ENCODE assay signal across 34 cellular contexts in the genomic region with DNA sequence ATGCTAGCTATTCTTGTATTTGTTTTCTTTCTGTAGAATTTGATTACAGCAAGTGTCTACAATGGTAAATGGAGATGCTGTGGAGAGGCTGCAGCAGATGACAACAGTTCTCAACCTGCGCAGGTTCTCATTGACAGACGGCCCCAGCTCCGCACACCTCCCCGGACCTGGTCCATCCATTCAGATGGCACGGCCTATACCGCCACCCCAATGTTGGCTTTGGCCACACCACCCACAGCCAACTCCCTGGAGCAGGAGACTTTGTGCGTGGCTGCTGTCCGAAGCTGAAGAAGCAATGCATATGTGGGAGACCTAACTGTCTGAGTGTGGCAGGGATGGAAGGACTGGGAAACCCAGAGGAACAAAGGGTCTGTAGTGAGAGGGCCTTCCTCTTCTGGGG.
"Had no signal": no experiment of that assay in that cellular context is flagged by ENCODE, and none has a peak within 500 bp of the region (broad histone marks: within the 10 kb centered on the region; RNA-seq: fewer than 3 reads in every experiment).

No MANE protein-coding gene starts in this region.

- H3K4me2 ChIP-seq: KMS-11 had no signal

- H3K9ac ChIP-seq: KMS-11 had no signal

- H3K27ac ChIP-seq: KMS-11 had no signal

- H3K36me3 ChIP-seq: MG63 had no signal

- H3K9me3 ChIP-seq: MG63 had no signal

- H3K27me3 ChIP-seq: MG63 had no signal

- DNase-seq: Karpas-422, Kasumi-1, KBM-7, KG1, MG63, MM.1S, MV-4-11, NCI-H1048, NCI-H1092, NCI-H1092 treated with DMSO at 0.1 percent for 48 hours, NCI-H1105, NCI-H1105 treated with DMSO at 0.1 percent for 48 hours, NCI-H1417, NCI-H1417 treated with DMSO at 0.1 percent for 48 hours, NCI-H1436, NCI-H1436 treated with DMSO at 0.1 percent for 48 hours, NCI-H146, NCI-H1694, NCI-H1694 treated with DMSO at 0.1 percent for 48 hours, NCI-H187, NCI-H187 treated with DMSO at 0.1 percent for 48 hours, NCI-H1930, NCI-H2029, NCI-H2029 treated with DMSO at 0.1 percent for 48 hours, NCI-H2081, NCI-H2081 treated with DMSO at 0.1 percent for 48 hours, NCI-H2107, NCI-H2171, NCI-H2171 treated with DMSO at 0.1 percent for 48 hours, NCI-H226, NCI-H345, NCI-H446, NCI-H446 treated with DMSO at 0.1 percent for 48 hours had no signal

- H3K4me3 ChIP-seq: MG63 had no signal
